ENCODE assay signal across 8 cellular contexts in genomic region chr13:110615322-110616102, GRCh38. TPM values are rescaled to one million over a fixed set of nuclear protein-coding genes. Genes with fewer than 3 reads are reported as not detected.
DNase-seq lines count a peak whose midpoint lies in the region; ATAC-seq and TF ChIP-seq lines count a peak whose summit lies in the region.

Gene NAXD (plus strand): TSS chr13:110615545. CDS start chr13:110615602, 57 bp downstream.

- peak; percentile 67 for ATAC-seq in HG03460 (IDR thresholded peaks at IDR 0.05; ENCODE audit: unreplicated experiment)
- ATAC-seq in left lung = peak; percentile 91

- peak within 1 kb of the TSS; percentile 97 for H3K4me2 ChIP-seq in BLaER1

- H3K27me3 ChIP-seq in BLaER1 (peaks cover 8% of the 10 kb centered on the region; the same call in 1 of the 2 replicates), left lung (peaks cover 0 to 8% of the 10 kb centered on the region in 2 donors)

- peak within 1 kb of the TSS; percentile 90 for H3K4me3 ChIP-seq in BLaER1
- peak within 1 kb of the TSS; percentile 77 to 83 for H3K4me3 ChIP-seq in left lung

- H3K9ac ChIP-seq in BLaER1 = peak within 1 kb of the TSS; percentile 91

- H3K4me1 ChIP-seq in BLaER1 = peaks cover 27% of the 10 kb centered on the region
- peaks cover 17 to 29% of the 10 kb centered on the region in 2 donors for H3K4me1 ChIP-seq in left lung

- TF ChIP-seq CTCF in left lung (IDR thresholded peaks at IDR 0.05) = no peak

- DNase-seq in GM19240 (ENCODE audit: insufficient read length, low spot score) (peak; percentile 98), NCI-H526 (lab: John Stamatoyannopoulos, UW) (peak; percentile 89 to 98), dermis blood vessel endothelial cell (peak; percentile 98), left lung (peak; percentile 94 to 95)
- DNase-seq in activated CD4-positive, alpha-beta T cell treated with anti-CD3 and anti-CD28 coated beads, Interleukin-2, amount 50 U/mL, for 4 hours = peak; percentile 64 to 73
- DNase-seq in stimulated activated CD4-positive, alpha-beta T cell treated with anti-CD3 and anti-CD28 coated beads, Interleukin-2, amount 100 ng/mL, for 48 hours = peak; percentile 72 to 75

- 0 out of 2 replicates have a peak, but pooled peaks cover 4% of the 10 kb centered on the region for H3K36me3 ChIP-seq in BLaER1
- H3K36me3 ChIP-seq in left lung = no peaks in the 10 kb centered on the region

- intact Hi-C loops in left lung (cut with DNase I) = no loop called here

- peak within 1 kb of the TSS; percentile 94 for H3K27ac ChIP-seq in BLaER1
- peak within 1 kb of the TSS; percentile 85 to 88 for H3K27ac ChIP-seq in left lung

- H3K9me3 ChIP-seq in BLaER1 = peaks cover 12% of the 10 kb centered on the region
- no peaks in the 10 kb centered on the region for H3K9me3 ChIP-seq in left lung

- peaks cover 39% of the 10 kb centered on the region for H4K20me1 ChIP-seq in BLaER1

RNA-seq across cellular contexts. Expression of gene NAXD, which starts in this region (rescaled TPM):
- total RNA-seq in dermis blood vessel endothelial cell (23.8 and 24.8 TPM in 2 replicates), left lung (10 to 100 TPM; 25.3 to 35.5 TPM)

Comparison
In these comparisons a context has a peak if more than half of its experiments do, and no peak if none do; other contexts are left out.
1. Peak in every context shown above with its lines: DNase-seq, ATAC-seq, H3K4me3 ChIP-seq and H3K27ac ChIP-seq.